1 cellular context compared by ENCODE assay signal in genomic region chr13:99895428-99895998, GRCh38.
TF ChIP-seq lines count a peak whose summit lies in the region.

No MANE protein-coding gene starts in this region.

TF ChIP-seq in H1, 55 proteins besides CTCF, POLR2A, EP300 and RAD21 (continued from another document):
- no peak for TF ChIP-seq ATF3 (IDR thresholded peaks at IDR 0.05; ENCODE audit: insufficient read depth, low read depth, low read length)
- no peak for TF ChIP-seq SIRT6 (IDR thresholded peaks at IDR 0.05; ENCODE audit: low read length)
- TF ChIP-seq ZNF274 (IDR thresholded peaks at IDR 0.05; ENCODE audit: borderline replicate concordance, extremely low read depth, low read length), result no peak
- 0 out of 2 replicates have a peak, but pooled peaks have one; percentile 3 for TF ChIP-seq BACH1 (IDR thresholded peaks at IDR 0.05; ENCODE audit: low read length)
- TF ChIP-seq USF2 (IDR thresholded peaks at IDR 0.05; ENCODE audit: low read length), result no peak
- no peak for TF ChIP-seq TEAD4 (IDR thresholded peaks at IDR 0.05; ENCODE audit: low read depth, low read length)
- TF ChIP-seq E2F6 (IDR thresholded peaks at IDR 0.05), result 0 out of 2 replicates have a peak, but pooled peaks have one; percentile 4
- TF ChIP-seq SP2 (IDR thresholded peaks at IDR 0.05; ENCODE audit: low read length), result no peak
